In the genomic region with DNA sequence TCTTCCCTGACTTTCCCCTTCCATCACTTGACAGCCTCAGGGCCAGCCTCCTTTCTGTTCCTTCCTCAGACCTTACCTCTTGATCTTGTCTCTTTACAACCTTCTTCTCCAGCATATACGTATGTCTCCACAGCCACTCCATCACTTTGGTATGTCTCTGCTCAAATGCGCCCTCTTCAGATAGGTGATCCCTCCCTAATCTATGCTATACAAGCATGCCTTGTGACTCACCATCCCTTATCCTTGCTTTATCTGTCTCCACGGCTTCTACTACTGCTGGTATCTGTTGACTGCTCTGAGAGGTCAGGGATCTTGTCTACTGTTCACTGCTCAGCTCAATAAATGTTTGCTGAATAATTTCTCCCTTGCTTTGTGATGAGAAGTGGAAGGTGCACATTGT, we compare ENCODE assay signal across 12 cellular contexts. TPM values are rescaled to one million over a fixed set of nuclear protein-coding genes. Genes with fewer than 3 reads are reported as not detected.
DNase-seq lines count a peak whose midpoint lies in the region; ATAC-seq and TF ChIP-seq lines count a peak whose summit lies in the region.
"Had no signal": no experiment of that assay in that cellular context is flagged by ENCODE, and none has a peak within 500 bp of the region (broad histone marks: within the 10 kb centered on the region; RNA-seq: fewer than 3 reads in every experiment).

No MANE protein-coding gene starts in this region.

- H4K20me1 ChIP-seq in smooth muscle cell (ENCODE audit: low read depth): no peaks in the 10 kb centered on the region

- peaks cover 77% of the 10 kb centered on the region for H3K4me1 Mint-ChIP-seq in activated CD4-positive, alpha-beta T cell treated with anti-CD3 and anti-CD28 coated beads for 36 hours

- H3K4me3 Mint-ChIP-seq in activated CD4-positive, alpha-beta T cell treated with anti-CD3 and anti-CD28 coated beads for 36 hours: no peak overlapping the region
- H3K4me3 Mint-ChIP-seq: natural killer cell had no signal

- POLR2A ChIA-PET in activated CD4-positive, alpha-beta T cell treated with anti-CD3 and anti-CD28 coated beads for 36 hours (lab: Charles Lee): interaction anchor here (1.2 to 1.6 kb wide), 2 partner anchors 9 to 51 kb away, joined by 4 to 6 read pairs; a partner anchor contains a TSS

- H3K36me3 Mint-ChIP-seq in activated CD4-positive, alpha-beta T cell treated with anti-CD3 and anti-CD28 coated beads for 36 hours (ENCODE audit: low read depth): peaks cover 64% of the 10 kb centered on the region
- H3K36me3 Mint-ChIP-seq: natural killer cell had no signal

- WGBS in smooth muscle cell (ENCODE audit: low lambda C conversion rate): 16% methylated on average over 3 of the region's 3 CpGs

- H3K9me3 ChIP-seq in smooth muscle cell (replicated peaks; ENCODE audit: low read depth): no peaks in the 10 kb centered on the region

- intact Hi-C loops in activated CD4-positive, alpha-beta T cell treated with anti-CD3 and anti-CD28 coated beads for 36 hours (cut with DNase I, micrococcal nuclease): no loop called here

- H3K9me3 Mint-ChIP-seq in activated CD4-positive, alpha-beta T cell treated with anti-CD3 and anti-CD28 coated beads for 36 hours (ENCODE audit: low read depth): peaks cover 24% of the 10 kb centered on the region

- peak; percentile 60 for ATAC-seq in activated CD4-positive, alpha-beta T cell treated with anti-CD3 and anti-CD28 coated beads for 36 hours

- H3K4me3 ChIP-seq in choroid plexus epithelial cell (ENCODE audit: low read depth, low read length) (no peak overlapping the region), smooth muscle cell (no peak overlapping the region)

- DNase-seq in activated CD4-positive, alpha-beta T cell treated with anti-CD3 and anti-CD28 coated beads for 36 hours: no peak
- no peak for DNase-seq in activated CD4-positive, alpha-beta T cell treated with anti-CD3 and anti-CD28 coated beads for 4 hours
- DNase-seq in NCI-H460 (ENCODE audit: extremely low read depth, low read depth) (peak; percentile 9), choroid plexus epithelial cell (ENCODE audit: low read depth) (peak; percentile 49), smooth muscle cell (lab: John Stamatoyannopoulos, UW; ENCODE audit: unreplicated experiment) (no peak), EL (no peak), hippocampal formation (lab: John Stamatoyannopoulos, UW) (no peak)
- no peak for DNase-seq in activated CD4-positive, CD25-positive, alpha-beta regulatory T cell treated with anti-CD3 and anti-CD28 coated beads, Interleukin-2, amount 50 U/mL, for 72 hours
- DNase-seq: effector CD8-positive, alpha-beta T cell; natural killer cell; NCI-H1092 treated with DMSO at 0.1 percent for 48 hours; stimulated activated naive CD4-positive, alpha-beta T cell had no signal

- H3K4me1 ChIP-seq in smooth muscle cell (ENCODE audit: low read depth): no peaks in the 10 kb centered on the region

- no peaks in the 10 kb centered on the region for H3K36me3 ChIP-seq in smooth muscle cell (ENCODE audit: low read depth)

- CTCF ChIA-PET in activated CD4-positive, alpha-beta T cell treated with anti-CD3 and anti-CD28 coated beads for 36 hours (lab: Charles Lee): interaction anchor here (1.1 to 1.6 kb wide), 2 partner anchors 10 to 29 kb away, joined by 3 to 4 read pairs; a partner anchor contains a TSS

- no peaks in the 10 kb centered on the region for H3F3A ChIP-seq in smooth muscle cell (ENCODE audit: low read depth)

- TF ChIP-seq CTCF in choroid plexus epithelial cell (conservative IDR thresholded peaks at IDR 0.05; ENCODE audit: low read depth, low read length) (no peak), smooth muscle cell (IDR thresholded peaks at IDR 0.05; ENCODE audit: borderline replicate concordance, insufficient read depth, poor library complexity, severe bottlenecking) (no peak)

- H3K27ac Mint-ChIP-seq in activated CD4-positive, alpha-beta T cell treated with anti-CD3 and anti-CD28 coated beads for 36 hours: no peak overlapping the region

- H3K9ac ChIP-seq in smooth muscle cell (ENCODE audit: low read depth): no peak overlapping the region

- peaks cover 3% of the 10 kb centered on the region for H3K79me2 ChIP-seq in smooth muscle cell (ENCODE audit: low read depth)

- H3K27ac ChIP-seq in smooth muscle cell (ENCODE audit: low read depth): peak overlapping the region; percentile 66

- no peaks in the 10 kb centered on the region for H3K27me3 ChIP-seq in smooth muscle cell (ENCODE audit: low read depth)

- no peak overlapping the region for H3K4me2 ChIP-seq in smooth muscle cell

- no peaks in the 10 kb centered on the region for H3K27me3 Mint-ChIP-seq in activated CD4-positive, alpha-beta T cell treated with anti-CD3 and anti-CD28 coated beads for 36 hours

- H2AFZ ChIP-seq in smooth muscle cell (ENCODE audit: low read depth): no peak overlapping the region

RNA-seq across cellular contexts. Expression of a gene that starts 9.0 kb away (rescaled TPM):
- 10 to 100 TPM; 40.0 to 42.5 TPM for total RNA-seq in activated CD4-positive, alpha-beta T cell treated with anti-CD3 and anti-CD28 coated beads for 36 hours
- total RNA-seq in NCI-H460 (2014; rRNA removed; shearing (Covaris generic)): 6.9 and 7.9 TPM in 2 replicates
- 3.8 and 10.7 TPM in 2 replicates for polyA plus RNA-seq in NCI-H460 (2014; cell fraction: nucleus; rRNA removed)
- total RNA-seq in smooth muscle cell: 12.6 and 17.9 TPM in 2 replicates
- 1.2 and 3.5 TPM in 2 replicates for polyA plus RNA-seq in smooth muscle cell

RNA-seq across cellular contexts. Expression of a gene that starts 46.1 kb away (rescaled TPM):
- total RNA-seq in activated CD4-positive, alpha-beta T cell treated with anti-CD3 and anti-CD28 coated beads for 36 hours: under 1 TPM; 0.73 to 0.76 TPM
- total RNA-seq in NCI-H460 (2014; rRNA removed; shearing (Covaris generic)): not detected in 2 replicates
- polyA plus RNA-seq in NCI-H460 (2014; cell fraction: nucleus; rRNA removed): not detected in 2 replicates
- total RNA-seq in smooth muscle cell: not detected in 2 replicates
- polyA plus RNA-seq in smooth muscle cell: not detected in 2 replicates

Comparison
In these comparisons a context has a peak if more than half of its experiments do, and no peak if none do; other contexts are left out.
1. DNase-seq: peak in NCI-H460 (single experiment) and choroid plexus epithelial cell (single experiment); none in activated CD4-positive, alpha-beta T cell treated with anti-CD3 and anti-CD28 coated beads for 36 hours (single experiment), activated CD4-positive, alpha-beta T cell treated with anti-CD3 and anti-CD28 coated beads for 4 hours (0 of 2), smooth muscle cell (single experiment), EL (single experiment), activated CD4-positive, CD25-positive, alpha-beta regulatory T cell treated with anti-CD3 and anti-CD28 coated beads, Interleukin-2, amount 50 U/mL, for 72 hours (single experiment) and hippocampal formation (0 of 2).